In genomic region chr14:89382487-89383170, GRCh38 we compare ENCODE assay signal across 21 cellular contexts. TPM values are rescaled to one million over a fixed set of nuclear protein-coding genes. Genes with fewer than 3 reads are reported as not detected.
A peak's percentile ranks its signal among the peaks of the same experiment; 100 is the strongest.
DNase-seq lines count a peak whose midpoint lies in the region; ATAC-seq, FAIRE-seq and TF ChIP-seq lines count a peak whose summit lies in the region.
"Had no signal": no experiment of that assay in that cellular context is flagged by ENCODE, and none has a peak within 500 bp of the region (broad histone marks: within the 10 kb centered on the region; RNA-seq: fewer than 3 reads in every experiment).

No MANE protein-coding gene starts in this region.

- intact Hi-C loops in K562 (cut with micrococcal nuclease) (no loop called here), vagina (cut with DNase I) (no loop called here)

- H2AFZ ChIP-seq in H9 (ENCODE audit: low read length) (no peak overlapping the region), K562 (ENCODE audit: low read depth, low read length) (no peak overlapping the region)

- no peaks in the 10 kb centered on the region for H3K27me3 Mint-ChIP-seq in activated naive CD4-positive, alpha-beta T cell treated with anti-CD3 and anti-CD28 coated beads, Interleukin-2, amount 50 U/mL, for 24 hours
- H3K27me3 Mint-ChIP-seq in H9 (ENCODE audit: low read depth) (no peaks in the 10 kb centered on the region), nephron progenitor cell (ENCODE audit: low read depth, poor library complexity) (no peaks in the 10 kb centered on the region)
- H3K27me3 Mint-ChIP-seq: CD8-positive, alpha-beta memory T cell had no signal

- no TSS peak for BruUV-seq in K562 (replicated peaks; lab: Mats Ljungman, UMichigan)

- DNase-seq in activated naive CD4-positive, alpha-beta T cell treated with Interleukin-2 at 50 U/mL for 16 hours: no peak
- no peak for DNase-seq in H9
- no peak for DNase-seq in K562 (ENCODE audit: extremely low read depth in 1 of 4, low spot score in 3 of 4)
- DNase-seq in nephron progenitor cell: no peak
- no peak for DNase-seq in GM03348 (ENCODE audit: low spot score)
- DNase-seq in vagina (ENCODE audit: extremely low spot score in 2 of 2): no peak
- DNase-seq: ACHN; aorta; CD8-positive, alpha-beta memory T cell; EL; heart left ventricle; left ventricle myocardium inferior; NCI-H1436 treated with DMSO at 0.1 percent for 48 hours; NCI-H2227 treated with DMSO at 0.1 percent for 48 hours; testis had no signal

- TF ChIP-seq POLR2A in K562 (conservative IDR thresholded peaks at IDR 0.05) (no peak), vagina (IDR thresholded peaks at IDR 0.05) (no peak)

- H3K4me2 ChIP-seq in H9 (ENCODE audit: insufficient read depth, insufficient read length, low read length) (no peak overlapping the region), K562 (ENCODE audit: insufficient read depth, low read length) (no peak overlapping the region)

- no peak overlapping the region for H3K4ac ChIP-seq in H9 (ENCODE audit: low read depth, low read length)

- H2BK15ac ChIP-seq in H9 (ENCODE audit: low read depth, low read length): no peak overlapping the region

- H3K9me1 ChIP-seq in K562 (ENCODE audit: control insufficient read depth, insufficient read depth, low read length): no peaks in the 10 kb centered on the region

- H4K5ac ChIP-seq in H9 (ENCODE audit: insufficient read length, low read depth, low read length): no peak overlapping the region

- no peaks in the 10 kb centered on the region for H3K36me3 ChIP-seq in K562 (ENCODE audit: control insufficient read depth, insufficient read depth, low read length)
- no peaks in the 10 kb centered on the region for H3K36me3 ChIP-seq in vagina
- H3K36me3 ChIP-seq: heart left ventricle, left ventricle myocardium inferior had no signal

- H3K27me3 ChIP-seq in H9 (ENCODE audit: insufficient read depth, low read length): no peaks in the 10 kb centered on the region
- H3K27me3 ChIP-seq in K562 (ENCODE audit: control insufficient read depth in 2 of 2, insufficient read depth in 2 of 2, low read length in 2 of 2): no peaks in the 10 kb centered on the region; a peak in 1 of 5 replicates
- H3K27me3 ChIP-seq in vagina: no peaks in the 10 kb centered on the region
- H3K27me3 ChIP-seq: heart left ventricle, SJSA1, testis had no signal

- TF ChIP-seq RAD21 in K562 (CRISPR knock-in tag; conservative IDR thresholded peaks at IDR 0.05 in 1 of 2, IDR thresholded peaks at IDR 0.05 in 1 of 2): no peak

- in situ Hi-C loops in K562 (cut with MboI): no loop called here

- H3K9me3 ChIP-seq in H9 (ENCODE audit: control insufficient read depth, low read depth, low read length): no peaks in the 10 kb centered on the region
- H3K9me3 ChIP-seq in K562 (replicated peaks; ENCODE audit: control insufficient read depth, insufficient read depth, low read depth, low read length): no peaks in the 10 kb centered on the region
- no peaks in the 10 kb centered on the region for H3K9me3 ChIP-seq in vagina
- H3K9me3 ChIP-seq: testis had no signal

- H2AK5ac ChIP-seq in H9 (ENCODE audit: insufficient read length, low read length): no peak overlapping the region

- WGBS in H9 (ENCODE audit: extremely low coverage, insufficient read length, low lambda C conversion rate): no CpG with 5 or more reads among the region's 8 CpGs
- WGBS in K562 (ENCODE audit: insufficient coverage, low coverage, missing lambda C conversion rate): 1% methylated on average over 7 of the region's 8 CpGs

- no peak overlapping the region for H3K56ac ChIP-seq in H9 (ENCODE audit: insufficient read length, low read depth, low read length)

- H3K27ac ChIP-seq in H9 (ENCODE audit: insufficient read length, low read depth, low read length) (no peak overlapping the region), K562 (ENCODE audit: extremely low read depth, low read depth, low read length) (no peak overlapping the region), vagina (no peak overlapping the region)
- H3K27ac ChIP-seq: heart left ventricle, left ventricle myocardium inferior, SJSA1, testis had no signal

- H3K4me3 ChIP-seq in K562 (no peak overlapping the region), vagina (no peak overlapping the region)
- H3K4me3 ChIP-seq: heart left ventricle, left ventricle myocardium inferior, SJSA1, testis had no signal

- peaks cover 52% of the 10 kb centered on the region for H3K4me1 Mint-ChIP-seq in activated naive CD4-positive, alpha-beta T cell treated with anti-CD3 and anti-CD28 coated beads, Interleukin-2, amount 50 U/mL, for 24 hours
- peaks cover 27 to 56% of the 10 kb centered on the region in 2 experiments for H3K4me1 Mint-ChIP-seq in H9
- peaks cover 38% of the 10 kb centered on the region for H3K4me1 Mint-ChIP-seq in nephron progenitor cell

- no peak overlapping the region for H4K91ac ChIP-seq in H9 (ENCODE audit: insufficient read length, low read depth, low read length)

- no peaks in the 10 kb centered on the region for H3K9me3 Mint-ChIP-seq in activated naive CD4-positive, alpha-beta T cell treated with anti-CD3 and anti-CD28 coated beads, Interleukin-2, amount 50 U/mL, for 24 hours
- peaks cover 0 to 13% of the 10 kb centered on the region in 2 experiments; a peak in 3 of 5 replicates for H3K9me3 Mint-ChIP-seq in H9
- H3K9me3 Mint-ChIP-seq in nephron progenitor cell: peaks cover 38% of the 10 kb centered on the region

- no peak overlapping the region for H3K14ac ChIP-seq in H9 (ENCODE audit: insufficient read depth, low read length)

- no peak overlapping the region for H3K23ac ChIP-seq in H9 (ENCODE audit: insufficient read length, low read depth, low read length)

- H3K36me3 Mint-ChIP-seq in activated naive CD4-positive, alpha-beta T cell treated with anti-CD3 and anti-CD28 coated beads, Interleukin-2, amount 50 U/mL, for 24 hours: peaks cover 23% of the 10 kb centered on the region
- H3K36me3 Mint-ChIP-seq in H9 (ENCODE audit: insufficient read depth in 1 of 3, low read depth in 3 of 3) (peaks cover 33 to 40% (median 40%) of the 10 kb centered on the region in 3 experiments), nephron progenitor cell (ENCODE audit: low read depth) (peaks cover 54% of the 10 kb centered on the region)

- H3T11ph ChIP-seq in H9 (ENCODE audit: low read length): no peak overlapping the region

- H2BK120ac ChIP-seq in H9 (ENCODE audit: low read depth, low read length, poor library complexity, severe bottlenecking): no peak overlapping the region

- no peak for TF ChIP-seq EP300 in K562 (IDR thresholded peaks at IDR 0.05; ENCODE audit: low read length)

- H2BK5ac ChIP-seq in H9 (ENCODE audit: insufficient read length, low read length): no peak overlapping the region

- no peaks in the 10 kb centered on the region for H3K23me2 ChIP-seq in H9 (ENCODE audit: insufficient read length, low read depth, low read length, poor library complexity, severe bottlenecking)

- H2BK12ac ChIP-seq in H9 (ENCODE audit: insufficient read length, low read depth, low read length): no peak overlapping the region

- FAIRE-seq in K562 (lab: Jason Lieb, UNC): no peak

- TF ChIP-seq CTCF in H9 (conservative IDR thresholded peaks at IDR 0.05): no peak
- TF ChIP-seq CTCF in K562 (IDR thresholded peaks at IDR 0.05 in 2 of 3, conservative IDR thresholded peaks at IDR 0.05 in 1 of 3; ENCODE audit: insufficient read depth in 2 of 3, low read depth in 1 of 3, low read length in 3 of 3): no peak
- TF ChIP-seq CTCF in nephron progenitor cell (IDR thresholded peaks at IDR 0.05): no peak
- no peak for TF ChIP-seq CTCF in vagina (IDR thresholded peaks at IDR 0.05)

- H3K9ac ChIP-seq in H9 (ENCODE audit: extremely low read depth, insufficient read length, low read length) (no peak overlapping the region), K562 (ENCODE audit: insufficient read depth in 1 of 2, low read depth in 2 of 2, low read length in 2 of 2) (no peak overlapping the region)

- POLR2A ChIA-PET in K562 (lab: Yijun Ruan, JAX): interaction anchor here (0.6 kb wide), 1 partner anchor 219 kb away, joined by 3 read pairs; no protein-coding TSS in a partner anchor

- H3K27ac Mint-ChIP-seq in activated naive CD4-positive, alpha-beta T cell treated with anti-CD3 and anti-CD28 coated beads, Interleukin-2, amount 50 U/mL, for 24 hours: peak overlapping the region; percentile 12
- H3K27ac Mint-ChIP-seq in H9 (peak overlapping the region; percentile 1 to 80 (median 5); a peak in 5 of 7 replicates), nephron progenitor cell (peak overlapping the region; percentile 46)

- no peak overlapping the region for H3K4me3 Mint-ChIP-seq in activated naive CD4-positive, alpha-beta T cell treated with anti-CD3 and anti-CD28 coated beads, Interleukin-2, amount 50 U/mL, for 24 hours
- H3K4me3 Mint-ChIP-seq in H9: no peak overlapping the region; a peak in 1 of 5 replicates
- H3K4me3 Mint-ChIP-seq in nephron progenitor cell: no peak overlapping the region
- H3K4me3 Mint-ChIP-seq: T-helper 2 cell treated with Interferon-gamma antibody and Interleukin-4, amounts not matched to agents 5 μg/mL and 100 μg/mL, for 36 hours had no signal

- H3K79me2 ChIP-seq in H9 (ENCODE audit: insufficient read depth, low read length) (peaks cover 70% of the 10 kb centered on the region; the same call in 1 of the 2 replicates), K562 (ENCODE audit: control insufficient read depth, insufficient read depth, low read length) (no peaks in the 10 kb centered on the region)

- H3K18ac ChIP-seq in H9 (ENCODE audit: insufficient read length, low read depth, low read length): no peak overlapping the region

- H2BK20ac ChIP-seq in H9 (ENCODE audit: low read depth, low read length, poor library complexity, severe bottlenecking): no peak overlapping the region

- H3K4me1 ChIP-seq in H9 (ENCODE audit: insufficient read depth, low read length) (peaks cover 2% of the 10 kb centered on the region; the same call in 1 of the 2 replicates), K562 (replicated peaks in 1 of 2; ENCODE audit: control insufficient read depth in 2 of 2, insufficient read depth in 2 of 2, low read length in 2 of 2) (no peaks in the 10 kb centered on the region), vagina (peaks cover 46% of the 10 kb centered on the region)
- H3K4me1 ChIP-seq: SJSA1 had no signal

- H3K79me1 ChIP-seq in H9 (ENCODE audit: insufficient read depth, low read depth, low read length, poor library complexity, severe bottlenecking): peaks cover 4% of the 10 kb centered on the region

- no peaks in the 10 kb centered on the region for H4K20me1 ChIP-seq in H9 (ENCODE audit: control insufficient read depth, insufficient read depth, insufficient read length)
- H4K20me1 ChIP-seq in K562 (replicated peaks; ENCODE audit: control insufficient read depth, insufficient read depth, low read length): no peaks in the 10 kb centered on the region

- ATAC-seq in K562: no peak
- no peak for ATAC-seq in esophagus mucosa
- ATAC-seq: activated CD4-positive, CD25-positive, alpha-beta regulatory T cell treated with anti-CD3 and anti-CD28 coated beads, Interleukin-2, amount 50 U/mL, for 24 hours; heart left ventricle; Panc1 had no signal

- CTCF ChIA-PET in K562 (lab: Yijun Ruan, JAX; ENCODE audit: low intra/inter-chr PET ratio): no interaction called here

- no peak overlapping the region for H4K8ac ChIP-seq in H9 (replicated peaks; ENCODE audit: insufficient read length, low read depth, low read length)

RNA-seq across cellular contexts. Expression of gene FOXN3, which starts 34.4 kb away (rescaled TPM):
- total RNA-seq in H9 (2021) (114 and 125 TPM in 2 replicates), K562 (2014; rRNA removed) (0.50 and 2.0 TPM in 2 replicates), K562 (2014; rRNA removed; fragmentation: Illumina TruSeq; extraction: Trizol) (0.35 and 0.36 TPM in 2 replicates), K562 (2015; rRNA removed; fragmentation: Illumina TruSeq; extraction: Trizol) (0.40 and 0.57 TPM in 2 replicates), K562 (2021) (1.3 and 1.7 TPM in 2 replicates), vagina (111 TPM), esophagus mucosa (40.5 TPM)
- total RNA-seq in K562 (2011; cell fraction: chromatin; rRNA removed; ENCODE audit: low replicate concordance): 3.1 and 4.8 TPM in 2 replicates
- total RNA-seq in K562 (2011; cell fraction: nucleolus; rRNA removed): 1.8 and 2.0 TPM in 2 replicates
- total RNA-seq in K562 (2011; cell fraction: nucleoplasm; rRNA removed): 2.7 and 3.7 TPM in 2 replicates
- polyA plus RNA-seq in K562 (2011; rRNA removed) (0.36 and 0.79 TPM in 2 replicates), K562 (2014; fragmentation: Illumina TruSeq; extraction: Trizol) (0.55 and 0.66 TPM in 2 replicates), K562 (2014; fragmentation: Nextera tagmentation; extraction: Ambion mirVana) (under 1 TPM; 0.07 to 0.39 TPM), K562 (2014; rRNA removed) (0.32 and 0.57 TPM in 2 replicates)
- polyA plus RNA-seq in K562 (2011; cell fraction: cytosol; rRNA removed): 0.15 and 0.29 TPM in 2 replicates
- 0.24 and 0.34 TPM in 2 replicates for polyA plus RNA-seq in K562 (2011; cell fraction: nucleus; rRNA removed)
- 0.59 and 1.4 TPM in 2 replicates for polyA plus RNA-seq in K562 (2012)
- 0.42 and 0.48 TPM in 2 replicates for polyA minus RNA-seq in K562 (2011; rRNA and poly(A)+ RNA removed)
- polyA minus RNA-seq in K562 (2011; cell fraction: cytosol; rRNA and poly(A)+ RNA removed): 0.29 and 1.5 TPM in 2 replicates
- 0.78 and 1.2 TPM in 2 replicates for polyA minus RNA-seq in K562 (2011; cell fraction: nucleus; rRNA and poly(A)+ RNA removed)
